ENCODE assay signal across 8 cellular contexts in genomic region chr18:28175930-28176673, GRCh38. TPM values are rescaled to one million over a fixed set of nuclear protein-coding genes. Genes with fewer than 3 reads are reported as not detected.
DNase-seq lines count a peak whose midpoint lies in the region; ATAC-seq and TF ChIP-seq lines count a peak whose summit lies in the region.

No MANE protein-coding gene starts in this region.

- H3K23ac ChIP-seq in mesenchymal stem cell (ENCODE audit: low read length in 2 of 2): peak overlapping the region in 1 of 2 experiments; percentile 50

- no peak for ATAC-seq in GM18870 (IDR thresholded peaks at IDR 0.05; ENCODE audit: unreplicated experiment)

- H3K27ac ChIP-seq in dorsolateral prefrontal cortex (peak overlapping the region in 58 of 59 donors; percentile 25 to 98 (median 96)), mesenchymal stem cell (ENCODE audit: low read length, poor library complexity, severe bottlenecking) (peak overlapping the region; percentile 21), urinary bladder (ENCODE audit: low read depth) (no peak overlapping the region)

- H3K36me3 ChIP-seq in mesenchymal stem cell (ENCODE audit: control insufficient read depth in 1 of 2, insufficient read depth in 2 of 2, low read depth in 1 of 2, low read length in 2 of 2): no peaks in the 10 kb centered on the region
- H3K36me3 ChIP-seq in urinary bladder (ENCODE audit: insufficient read depth): no peaks in the 10 kb centered on the region

- no peak overlapping the region for H2BK15ac ChIP-seq in mesenchymal stem cell (ENCODE audit: low read depth, poor library complexity, severe bottlenecking)

- intact Hi-C loops in dorsolateral prefrontal cortex (cut with DNase I): loop anchor here (2.0 to 5.0 kb wide), 4 partner anchors 87 to 174 kb away; no protein-coding TSS in a partner anchor

- no peak overlapping the region for H4K8ac ChIP-seq in mesenchymal stem cell (ENCODE audit: low read length)

- H3K4ac ChIP-seq in mesenchymal stem cell (ENCODE audit: low read depth in 1 of 2, low read length in 2 of 2): peak overlapping the region in 1 of 2 experiments; percentile 58

- H2AK5ac ChIP-seq in mesenchymal stem cell (ENCODE audit: low read length, severe bottlenecking): no peak overlapping the region

- DNase-seq in NCI-H82 (lab: John Stamatoyannopoulos, UW): peak; percentile 67
- DNase-seq in NCI-H82 treated with DMSO at 0.1 percent for 48 hours (lab: John Stamatoyannopoulos, UW; ENCODE audit: unreplicated experiment): no peak
- DNase-seq in NCI-H526 (lab: John Stamatoyannopoulos, UW): peak; percentile 5 to 52
- DNase-seq in dorsolateral prefrontal cortex: peak in 4 of 10 donors; percentile 32 to 55 (median 42)
- peak; percentile 53 for DNase-seq in mesenchymal stem cell
- no peak for DNase-seq in T1000 (lab: John Stamatoyannopoulos, UW)

- no peaks in the 10 kb centered on the region for H3K9me3 ChIP-seq in mesenchymal stem cell (ENCODE audit: control insufficient read depth, low read length)

- no peak for TF ChIP-seq CTCF in dorsolateral prefrontal cortex (IDR thresholded peaks at IDR 0.05 in 54 of 56, conservative IDR thresholded peaks at IDR 0.05 in 2 of 56; ENCODE audit: low read depth in 1 of 56, partially characterized antibody in 56 of 56)

- WGBS in mesenchymal stem cell: under 1% methylated on average over 40 of the region's 40 CpGs
- WGBS in urinary bladder: under 1% methylated on average over 40 of the region's 40 CpGs

- H2BK120ac ChIP-seq in mesenchymal stem cell (ENCODE audit: low read depth, low read length): no peak overlapping the region

- peak overlapping the region in 1 of 2 experiments; percentile 36 for H3K14ac ChIP-seq in mesenchymal stem cell (ENCODE audit: low read length in 2 of 2)

- peak overlapping the region in 1 of 2 experiments; percentile 54 for H2BK12ac ChIP-seq in mesenchymal stem cell (ENCODE audit: low read length in 2 of 2)

- H3K9ac ChIP-seq in mesenchymal stem cell (ENCODE audit: low read length): peak overlapping the region; percentile 71

- H3K79me1 ChIP-seq in mesenchymal stem cell (replicated peaks; ENCODE audit: low read length, poor library complexity, severe bottlenecking): peaks cover 3% of the 10 kb centered on the region

- H3K27me3 ChIP-seq in dorsolateral prefrontal cortex (no peaks in the 10 kb centered on the region), mesenchymal stem cell (ENCODE audit: control insufficient read depth in 1 of 2, insufficient read depth in 1 of 2, low read length in 2 of 2) (peaks cover 0 to 8% of the 10 kb centered on the region in 2 experiments)

- H2AFZ ChIP-seq in mesenchymal stem cell (ENCODE audit: low read depth, low read length): no peak overlapping the region

- H4K91ac ChIP-seq in mesenchymal stem cell (ENCODE audit: low read length): no peak overlapping the region

- H3K4me3 ChIP-seq in dorsolateral prefrontal cortex (peak overlapping the region; percentile 61 to 92 (median 80)), mesenchymal stem cell (ENCODE audit: insufficient read depth in 1 of 2, low read depth in 1 of 2, low read length in 2 of 2) (peak overlapping the region; percentile 79 to 92), urinary bladder (ENCODE audit: low read depth, low read length) (peak overlapping the region; percentile 60)

- H2BK5ac ChIP-seq in mesenchymal stem cell (ENCODE audit: low read depth, low read length, poor library complexity, severe bottlenecking): peak overlapping the region; percentile 73

- peak overlapping the region; percentile 27 to 80 for H3K18ac ChIP-seq in mesenchymal stem cell (ENCODE audit: low read depth in 1 of 2, low read length in 2 of 2)

- peak overlapping the region; percentile 94 for H3K4me2 ChIP-seq in mesenchymal stem cell (ENCODE audit: low read length, poor library complexity, severe bottlenecking)

- H3K4me1 ChIP-seq in mesenchymal stem cell (ENCODE audit: control insufficient read depth, insufficient read depth, low read depth, low read length) (peaks cover 7% of the 10 kb centered on the region), urinary bladder (ENCODE audit: insufficient read depth) (no peaks in the 10 kb centered on the region)

RNA-seq across cellular contexts. Expression of gene CDH2, which starts 0.8 kb away (rescaled TPM):
- 100 to 1,000 TPM in 8 of 120 experiments, 10 to 100 TPM in 112; 44.8 to 109 (median 82.2) TPM for total RNA-seq in dorsolateral prefrontal cortex
- polyA plus RNA-seq in mesenchymal stem cell (2013, experiment 1 of 2): 34.9 TPM
- polyA plus RNA-seq in mesenchymal stem cell (2013, experiment 2 of 2): 34.7 TPM
- 18.7 TPM for total RNA-seq in urinary bladder
- polyA plus RNA-seq in urinary bladder: 1.8 TPM

Comparison
In these comparisons a context has a peak if more than half of its experiments do, and no peak if none do; other contexts are left out.
1. DNase-seq: peak in NCI-H82 (single experiment), NCI-H526 (2 of 2) and mesenchymal stem cell (single experiment); none in NCI-H82 treated with DMSO at 0.1 percent for 48 hours (single experiment) and T1000 (single experiment).
2. Peak in every context shown above with its lines, with median percentiles within 50 percentile points of each other: H3K4me3 ChIP-seq.